1 cellular context compared by ENCODE assay signal in genomic region chr2:28137221-28137620, GRCh38.
TF ChIP-seq lines count a peak whose summit lies in the region.

No MANE protein-coding gene starts in this region.

TF ChIP-seq in HepG2, 621 proteins besides CTCF, POLR2A, EP300 and RAD21 (continued from another document):
- no peak for TF ChIP-seq SNAPC4 (CRISPR knock-in tag; IDR thresholded peaks at IDR 0.05)
TF ChIP-seq in HepG2: peak in this region for 0.
